18 cellular contexts compared by ENCODE assay signal in genomic region chr7:30349170-30349569, GRCh38.
DNase-seq lines count a peak whose midpoint lies in the region; ATAC-seq, FAIRE-seq and TF ChIP-seq lines count a peak whose summit lies in the region.
"Had no signal": no experiment of that assay in that cellular context is flagged by ENCODE, and none has a peak within 500 bp of the region (broad histone marks: within the 10 kb centered on the region; RNA-seq: fewer than 3 reads in every experiment).

No MANE protein-coding gene starts in this region.

- H3K4me3 ChIP-seq in Loucy (ENCODE audit: low read length, poor library complexity, severe bottlenecking) = no peak overlapping the region
- no peak overlapping the region for H3K4me3 ChIP-seq in K562
- H3K4me3 ChIP-seq: gastroesophageal sphincter had no signal

- no peaks in the 10 kb centered on the region for H3K9me2 ChIP-seq in Loucy (replicated peaks; ENCODE audit: low read depth, low read length)

- TF ChIP-seq CTCF in Loucy (conservative IDR thresholded peaks at IDR 0.05; ENCODE audit: low read length) (no peak), K562 (IDR thresholded peaks at IDR 0.05 in 2 of 3, conservative IDR thresholded peaks at IDR 0.05 in 1 of 3; ENCODE audit: insufficient read depth in 2 of 3, low read depth in 1 of 3, low read length in 3 of 3) (no peak), progenitor cell of endocrine pancreas (IDR thresholded peaks at IDR 0.05; ENCODE audit: unreplicated experiment) (no peak), GM20000 (IDR thresholded peaks at IDR 0.05; ENCODE audit: extremely low read depth, missing control alignments) (no peak)

- H3K36me3 ChIP-seq in Loucy (ENCODE audit: insufficient read depth, low read length) (no peaks in the 10 kb centered on the region), K562 (ENCODE audit: control insufficient read depth, insufficient read depth, low read length) (no peaks in the 10 kb centered on the region)
- H3K36me3 ChIP-seq: gastroesophageal sphincter had no signal

- in situ Hi-C loops in K562 (cut with MboI) = no loop called here

- H3F3A ChIP-seq in Loucy (ENCODE audit: low read depth) = 0 out of 2 replicates have a peak, but pooled peaks cover 8% of the 10 kb centered on the region

- ATAC-seq in K562 = no peak; the same call in 2 of the 3 replicates
- no peak for ATAC-seq in HG02973 (IDR thresholded peaks at IDR 0.05; ENCODE audit: unreplicated experiment)
- ATAC-seq: gastroesophageal sphincter had no signal

- H3K4me3 Mint-ChIP-seq in progenitor cell of endocrine pancreas (ENCODE audit: low read depth) = no peak overlapping the region

- peaks cover 9% of the 10 kb centered on the region for H3K4me1 Mint-ChIP-seq in progenitor cell of endocrine pancreas (ENCODE audit: low read depth)

- no peak overlapping the region for H2AFZ ChIP-seq in Loucy (ENCODE audit: low read length)
- peak overlapping the region; percentile 7; the same call in 1 of the 2 replicates for H2AFZ ChIP-seq in K562 (ENCODE audit: low read depth, low read length)

- peaks cover 61% of the 10 kb centered on the region for H3K4me1 ChIP-seq in Loucy (ENCODE audit: insufficient read depth, low read length, poor library complexity, severe bottlenecking)
- H3K4me1 ChIP-seq in K562 (replicated peaks in 1 of 2; ENCODE audit: control insufficient read depth in 2 of 2, insufficient read depth in 2 of 2, low read length in 2 of 2) = peaks cover 0 to 48% of the 10 kb centered on the region in 2 experiments; a peak in 3 of 5 replicates
- H3K4me1 ChIP-seq: Caco-2 had no signal

- H3K9ac ChIP-seq in Loucy (ENCODE audit: low read depth, low read length, poor library complexity, severe bottlenecking) = no peak overlapping the region
- H3K9ac ChIP-seq in K562 (ENCODE audit: insufficient read depth in 1 of 2, low read depth in 2 of 2, low read length in 2 of 2) = peak overlapping the region in 1 of 2 experiments; percentile 34; a peak in 2 of 4 replicates

- POLR2A ChIA-PET in K562 (lab: Yijun Ruan, JAX) = interaction anchor here (0.5 to 1.4 kb wide), 4 partner anchors 8 to 19 kb away, joined by 3 to 4 read pairs (median 3); no protein-coding TSS in a partner anchor

- no peaks in the 10 kb centered on the region for H3K9me3 ChIP-seq in Loucy (ENCODE audit: insufficient read depth, low read depth, low read length)
- no peaks in the 10 kb centered on the region for H3K9me3 ChIP-seq in K562 (replicated peaks; ENCODE audit: control insufficient read depth, insufficient read depth, low read depth, low read length)
- H3K9me3 ChIP-seq: Caco-2, gastroesophageal sphincter had no signal

- H3K27me3 ChIP-seq in Loucy (ENCODE audit: insufficient read depth, low read length, poor library complexity, severe bottlenecking) (no peaks in the 10 kb centered on the region), K562 (ENCODE audit: control insufficient read depth in 2 of 2, insufficient read depth in 2 of 2, low read length in 2 of 2) (no peaks in the 10 kb centered on the region)
- H3K27me3 ChIP-seq: gastroesophageal sphincter had no signal

- H3K4me2 ChIP-seq in Loucy (ENCODE audit: low read depth, low read length, poor library complexity, severe bottlenecking) (peak overlapping the region; percentile 74), K562 (ENCODE audit: insufficient read depth, low read length) (no peak overlapping the region)

- peaks cover 96% of the 10 kb centered on the region for H3K79me2 ChIP-seq in Loucy (ENCODE audit: insufficient read depth, low read length)
- H3K79me2 ChIP-seq in K562 (ENCODE audit: control insufficient read depth, insufficient read depth, low read length) = peaks cover 95% of the 10 kb centered on the region

- H3K9me1 ChIP-seq in K562 (ENCODE audit: control insufficient read depth, insufficient read depth, low read length) = no peaks in the 10 kb centered on the region

- no peaks in the 10 kb centered on the region for H3K9me3 Mint-ChIP-seq in progenitor cell of endocrine pancreas (ENCODE audit: low read depth)
- H3K9me3 Mint-ChIP-seq: activated T-helper 2 cell treated with anti-CD3 and anti-CD28 coated beads, Interferon-gamma antibody, Interleukin-2, Interleukin-4, amounts not matched to agents 10 μg/mL and 5 μg/mL and 100 μg/mL, durations not matched to agents 14 hours and 24 hours and 36 hours; IgD-negative memory B cell had no signal

- TF ChIP-seq EP300 in K562 (IDR thresholded peaks at IDR 0.05; ENCODE audit: low read length) = no peak

- TF ChIP-seq RAD21 in K562 (CRISPR knock-in tag; conservative IDR thresholded peaks at IDR 0.05 in 1 of 2, IDR thresholded peaks at IDR 0.05 in 1 of 2) = no peak

- CTCF ChIA-PET in K562 (lab: Yijun Ruan, JAX; ENCODE audit: low intra/inter-chr PET ratio) = no interaction called here

- peak overlapping the region; percentile 80; the same call in 1 of the 3 replicates for H3K27ac ChIP-seq in K562 (ENCODE audit: extremely low read depth, low read depth, low read length)

- H3K36me3 Mint-ChIP-seq in progenitor cell of endocrine pancreas (ENCODE audit: insufficient read depth) = no peaks in the 10 kb centered on the region

- 36% methylated on average over 3 of the region's 3 CpGs for WGBS in K562 (ENCODE audit: insufficient coverage, low coverage, missing lambda C conversion rate)

- DNase-seq in K562 (ENCODE audit: extremely low read depth in 1 of 4, low spot score in 3 of 4) (no peak), progenitor cell of endocrine pancreas (ENCODE audit: low spot score, unreplicated experiment) (no peak), NCI-H2227 treated with DMSO at 0.1 percent for 48 hours (lab: John Stamatoyannopoulos, UW) (no peak), AG08395 (ENCODE audit: low spot score) (no peak), GM20000 (ENCODE audit: low spot score) (no peak)
- DNase-seq: activated CD4-positive, alpha-beta T cell treated with anti-CD3 and anti-CD28 coated beads for 48 hours; Caco-2; effector CD4-positive, alpha-beta T cell; kidney glomerular epithelial cell; NCI-H1694; substantia nigra had no signal

- peak overlapping the region; percentile 54 for H3K27ac Mint-ChIP-seq in progenitor cell of endocrine pancreas

- no peaks in the 10 kb centered on the region for H3K27me3 Mint-ChIP-seq in progenitor cell of endocrine pancreas
- H3K27me3 Mint-ChIP-seq: IgD-negative memory B cell had no signal

- H4K20me1 ChIP-seq in Loucy (ENCODE audit: insufficient read depth, low read length, poor library complexity, severe bottlenecking) (peaks cover 85% of the 10 kb centered on the region), K562 (replicated peaks; ENCODE audit: control insufficient read depth, insufficient read depth, low read length) (no peaks in the 10 kb centered on the region)

- intact Hi-C loops in K562 (cut with micrococcal nuclease) = loop anchor here (2.0 kb wide), 1 partner anchor 64 kb away; the partner anchor contains the start of gene ZNRF2

- FAIRE-seq in G401.6 (lab: Jason Lieb, UNC) (peak; percentile 3), K562 (lab: Jason Lieb, UNC) (no peak)
- FAIRE-seq: astrocyte had no signal

- no TSS peak for BruUV-seq in K562 (replicated peaks; lab: Mats Ljungman, UMichigan)

- TF ChIP-seq POLR2A in K562 (conservative IDR thresholded peaks at IDR 0.05) = no peak

TF ChIP-seq in K562, 482 proteins besides CTCF, POLR2A, EP300 and RAD21:
- TF ChIP-seq RFX1 (IDR thresholded peaks at IDR 0.05) (no peak), JUND (IDR thresholded peaks at IDR 0.05; ENCODE audit: borderline replicate concordance, low read depth, low read length) (no peak), JUND (tag; IDR thresholded peaks at IDR 0.05; ENCODE audit: borderline replicate concordance, low read depth, low read length) (0 out of 3 replicates have a peak, but pooled peaks have one; percentile 14), GATA2 (CRISPR knock-in tag; IDR thresholded peaks at IDR 0.05) (peak; percentile 59; the same call in 1 of the 2 replicates), POU5F1 (IDR thresholded peaks at IDR 0.05; ENCODE audit: borderline replicate concordance, low read depth, low read length, partially characterized antibody) (no peak), ZNF668 (CRISPR knock-in tag; IDR thresholded peaks at IDR 0.05) (no peak), BCOR (IDR thresholded peaks at IDR 0.05) (no peak), ZNF589 (CRISPR knock-in tag; IDR thresholded peaks at IDR 0.05; ENCODE audit: low read depth) (no peak), RCOR1 (IDR thresholded peaks at IDR 0.05; ENCODE audit: borderline replicate concordance in 1 of 2, low read depth in 2 of 2, low read length in 2 of 2) (0 out of 4 replicates have a peak, but pooled peaks of 1 of the 2 experiments have one; percentile 26), ZNF766 (CRISPR knock-in tag; conservative IDR thresholded peaks at IDR 0.05) (no peak), ILK (tag; IDR thresholded peaks at IDR 0.05; ENCODE audit: borderline replicate concordance, low read depth) (no peak), HMGXB4 (CRISPR knock-in tag; IDR thresholded peaks at IDR 0.05) (no peak), POLR2AphosphoS5 (IDR thresholded peaks at IDR 0.05; ENCODE audit: control insufficient read depth, insufficient read depth, low read depth, low read length) (no peak), TAF15 (IDR thresholded peaks at IDR 0.05; ENCODE audit: low read depth, low read length) (no peak)
TF ChIP-seq in K562: peak in this region for 3.
